In genomic region chr12:4779749-4780148, GRCh38 we compare ENCODE assay signal across 30 cellular contexts. TPM values are rescaled to one million over a fixed set of nuclear protein-coding genes. Genes with fewer than 3 reads are reported as not detected.
DNase-seq lines count a peak whose midpoint lies in the region; ATAC-seq and TF ChIP-seq lines count a peak whose summit lies in the region.
"Had no signal": no experiment of that assay in that cellular context is flagged by ENCODE, and none has a peak within 500 bp of the region (broad histone marks: within the 10 kb centered on the region; RNA-seq: fewer than 3 reads in every experiment).

No MANE protein-coding gene starts in this region.

- no peak overlapping the region for H3K9ac ChIP-seq in neural progenitor cell
- H3K9ac ChIP-seq: BLaER1 treated with 17β-estradiol and CSF1 and Interleukin-3, amounts not matched to agents 10 nM and 100 nM; GM23248; KMS-11 had no signal

- peak overlapping the region; percentile 79 for H3K27ac Mint-ChIP-seq in neural progenitor cell
- H3K27ac Mint-ChIP-seq: CD4-positive, alpha-beta T cell; IgD-negative memory B cell had no signal

- no peaks in the 10 kb centered on the region for H3K9me3 Mint-ChIP-seq in neural progenitor cell
- H3K9me3 Mint-ChIP-seq: CD4-positive, alpha-beta T cell had no signal

- H3K27me3 ChIP-seq in right atrium auricular region (no peaks in the 10 kb centered on the region), neural progenitor cell (no peaks in the 10 kb centered on the region), aorta (ENCODE audit: control insufficient read depth in 1 of 2, insufficient read depth in 2 of 2, low read length in 1 of 2) (no peaks in the 10 kb centered on the region)
- H3K27me3 ChIP-seq: BLaER1 treated with 17β-estradiol and CSF1 and Interleukin-3, amounts not matched to agents 10 nM and 100 nM had no signal

- ATAC-seq in left ventricle myocardium superior, result no peak
- ATAC-seq in aorta (ENCODE audit: low FRiP score), result peak; percentile 32
- ATAC-seq in HG03025 (IDR thresholded peaks at IDR 0.05; ENCODE audit: low FRiP score, unreplicated experiment), result no peak
- ATAC-seq in HG02759 (IDR thresholded peaks at IDR 0.05; ENCODE audit: unreplicated experiment), result no peak

- H3K4me3 Mint-ChIP-seq in neural progenitor cell, result no peak overlapping the region
- H3K4me3 Mint-ChIP-seq: CD4-positive, alpha-beta T cell; IgD-negative memory B cell had no signal

- WGBS in aorta, 2 donors, result 59 to 65% methylated on average over 8 of the region's 8 CpGs

- H3K4me3 ChIP-seq in right atrium auricular region, result no peak overlapping the region
- no peak overlapping the region for H3K4me3 ChIP-seq in neural progenitor cell
- H3K4me3 ChIP-seq in aorta (ENCODE audit: low read length in 2 of 2), result no peak overlapping the region
- H3K4me3 ChIP-seq: BLaER1 treated with 17β-estradiol and CSF1 and Interleukin-3, amounts not matched to agents 10 nM and 100 nM; GM23248; PC-9 had no signal

- no peaks in the 10 kb centered on the region for H3K79me2 ChIP-seq in neural progenitor cell (ENCODE audit: low read depth)

- peaks cover 5% of the 10 kb centered on the region for H3K27me3 Mint-ChIP-seq in neural progenitor cell (ENCODE audit: insufficient read depth, low read depth)

- H3F3A ChIP-seq in neural progenitor cell (ENCODE audit: low read depth), result no peaks in the 10 kb centered on the region

- TF ChIP-seq CTCF in right atrium auricular region (IDR thresholded peaks at IDR 0.05), result no peak
- no peak for TF ChIP-seq CTCF in neural progenitor cell (IDR thresholded peaks at IDR 0.05)

- H3K9me3 ChIP-seq in right atrium auricular region (no peaks in the 10 kb centered on the region), neural progenitor cell (ENCODE audit: low read depth) (no peaks in the 10 kb centered on the region), aorta (ENCODE audit: control insufficient read depth, low read length) (peaks cover 2% of the 10 kb centered on the region)

- H3K4me1 Mint-ChIP-seq in neural progenitor cell, result peaks cover 10% of the 10 kb centered on the region
- H3K4me1 Mint-ChIP-seq: IgD-negative memory B cell had no signal

- DNase-seq in right atrium auricular region (ENCODE audit: low spot score), result peak; percentile 46
- no peak for DNase-seq in left ventricle myocardium superior
- peak; percentile 71 for DNase-seq in NCI-H69 (lab: John Stamatoyannopoulos, UW)
- peak; percentile 23 for DNase-seq in neural progenitor cell (ENCODE audit: low spot score)
- DNase-seq in aorta, result no peak
- DNase-seq in amniotic stem cell (lab: John Stamatoyannopoulos, UW), result no peak
- DNase-seq: AML-193; CD4-positive, alpha-beta T cell; COR-L47; DMS53; GM23248; HCEC 1CT; MM.1S; NCI-H187; NCI-H2081 treated with DMSO at 0.1 percent for 48 hours; NCI-H2171; NCI-H345; NCI-H510A treated with DMSO at 0.1 percent for 48 hours; NCI-H774; PC-9; SHP77 had no signal

- H3K4me2 ChIP-seq in neural progenitor cell, result no peak overlapping the region
- H3K4me2 ChIP-seq: BLaER1 treated with 17β-estradiol and CSF1 and Interleukin-3, amounts not matched to agents 10 nM and 100 nM; KMS-11; PC-9 had no signal

- no peaks in the 10 kb centered on the region for H3K36me3 ChIP-seq in right atrium auricular region
- no peaks in the 10 kb centered on the region for H3K36me3 ChIP-seq in neural progenitor cell
- H3K36me3 ChIP-seq in aorta (ENCODE audit: control insufficient read depth in 1 of 2, insufficient read depth in 2 of 2, low read length in 1 of 2), result no peaks in the 10 kb centered on the region
- H3K36me3 ChIP-seq: BLaER1 treated with 17β-estradiol and CSF1 and Interleukin-3, amounts not matched to agents 10 nM and 100 nM had no signal

- H2AFZ ChIP-seq in neural progenitor cell (replicated peaks), result no peak overlapping the region
- H2AFZ ChIP-seq: GM23248, PC-9 had no signal

- H3K27ac ChIP-seq in right atrium auricular region (no peak overlapping the region), neural progenitor cell (no peak overlapping the region), aorta (ENCODE audit: low read depth in 1 of 2, low read length in 2 of 2) (no peak overlapping the region)
- H3K27ac ChIP-seq: BLaER1 treated with 17β-estradiol and CSF1 and Interleukin-3, amounts not matched to agents 10 nM and 100 nM; GM23248; HL-60; KMS-11; PC-9 had no signal

- H3K36me3 Mint-ChIP-seq in neural progenitor cell, result no peaks in the 10 kb centered on the region
- H3K36me3 Mint-ChIP-seq: IgD-negative memory B cell had no signal

- H4K20me1 ChIP-seq in neural progenitor cell (ENCODE audit: low read depth), result no peaks in the 10 kb centered on the region
- H4K20me1 ChIP-seq: BLaER1 treated with 17β-estradiol and CSF1 and Interleukin-3, amounts not matched to agents 10 nM and 100 nM had no signal

- intact Hi-C loops in left ventricle myocardium superior (cut with micrococcal nuclease), result no loop called here
- intact Hi-C loops in aorta (cut with DNase I), result no loop called here

- H3K4me1 ChIP-seq in right atrium auricular region (peaks cover 0 to 9% of the 10 kb centered on the region in 2 donors), neural progenitor cell (no peaks in the 10 kb centered on the region), aorta (ENCODE audit: control insufficient read depth in 1 of 2, insufficient read depth in 2 of 2, low read length in 2 of 2) (peaks cover 0 to 2% of the 10 kb centered on the region in 2 donors)
- H3K4me1 ChIP-seq: BLaER1 treated with 17β-estradiol and CSF1 and Interleukin-3, amounts not matched to agents 10 nM and 100 nM had no signal

RNA-seq across cellular contexts. Expression of gene GALNT8, which starts 59.5 kb away (rescaled TPM):
- total RNA-seq in right atrium auricular region (1 to 10 TPM; 2.0 to 3.8 TPM), left ventricle myocardium superior (1.7 TPM), neural progenitor cell (ENCODE audit: low replicate concordance) (2.6 and 5.0 TPM in 2 replicates), aorta (1 to 10 TPM; 4.7 to 6.9 TPM)
- polyA plus RNA-seq in aorta, result 1 to 10 TPM; 1.4 to 1.6 TPM
- total RNA-seq: GM23248, PC-9, RPMI7951, SK-MEL-5 had no signal
- polyA plus RNA-seq: AG04450, GM23248 had no signal

Comparison
In these comparisons a context has a peak if more than half of its experiments do, and no peak if none do; other contexts are left out.
1. DNase-seq: peak in right atrium auricular region (single experiment), NCI-H69 (single experiment) and neural progenitor cell (single experiment); none in left ventricle myocardium superior (single experiment), aorta (0 of 2) and amniotic stem cell (single experiment).